Comparison of ENCODE assay signal across 38 cellular contexts in the genomic region with DNA sequence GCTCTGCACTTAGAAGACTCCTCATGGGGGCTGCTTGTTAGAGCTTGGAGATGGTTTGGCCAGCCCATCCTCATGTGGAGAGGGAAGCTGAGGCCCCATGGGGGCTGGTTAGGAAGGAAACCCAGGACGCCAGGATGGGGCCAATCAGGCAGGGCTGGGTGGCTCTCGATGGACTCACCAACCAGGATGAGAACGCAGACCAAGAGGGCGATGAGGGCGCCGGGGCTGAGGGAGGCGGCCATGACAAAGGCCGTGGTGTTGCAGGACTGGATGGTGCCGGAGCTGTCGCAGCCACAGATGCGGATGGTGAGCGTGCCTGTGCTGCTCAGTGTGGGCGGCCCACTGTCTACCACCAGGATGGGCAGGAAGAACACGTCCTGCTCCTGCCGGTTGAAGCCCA.
"Had no signal": no experiment of that assay in that cellular context is flagged by ENCODE, and none has a peak within 500 bp of the region (broad histone marks: within the 10 kb centered on the region; RNA-seq: fewer than 3 reads in every experiment).

No MANE protein-coding gene starts in this region.

- ATAC-seq: activated CD8-positive, alpha-beta T cell treated with anti-CD3 and anti-CD28 coated beads for 36 hours; activated naive CD8-positive, alpha-beta T cell treated with anti-CD3 and anti-CD28 coated beads, Interleukin-2, amount 50 U/mL, for 24 hours; activated T-cell treated with anti-CD3 and anti-CD28 coated beads, Interleukin-2, amount 50 U/mL, for 4 hours; activated T-cell treated with anti-CD3 and anti-CD28 coated beads, Interleukin-2, amount 50 U/mL, for 72 hours; WTC11 had no signal

- H3K4me3 ChIP-seq: ascending aorta, cardiac muscle cell had no signal

- H3K27ac Mint-ChIP-seq: activated CD4-positive, alpha-beta memory T cell treated with anti-CD3 and anti-CD28 coated beads for 36 hours; activated CD4-positive, alpha-beta T cell treated with anti-CD3 and anti-CD28 coated beads, Interleukin-2, amount 10 ng/mL, durations not matched to agents 24 days and 14 days; activated CD8-positive, alpha-beta T cell treated with anti-CD3 and anti-CD28 coated beads for 36 hours; activated naive CD4-positive, alpha-beta T cell treated with anti-CD3 and anti-CD28 coated beads, Interleukin-2, amount 10 ng/mL, durations not matched to agents 7 days and 5 days; activated naive CD4-positive, alpha-beta T cell treated with anti-CD3 and anti-CD28 coated beads, Interleukin-2, amount 50 U/mL, for 24 hours; activated naive CD8-positive, alpha-beta T cell; activated naive CD8-positive, alpha-beta T cell treated with anti-CD3 and anti-CD28 coated beads, Interleukin-2, amount 10 ng/mL, durations not matched to agents 7 days and 5 days; activated naive CD8-positive, alpha-beta T cell treated with anti-CD3 and anti-CD28 coated beads, Interleukin-2, amount 50 U/mL, for 24 hours; activated T-cell treated with anti-CD3 and anti-CD28 coated beads, Interleukin-2, amount 50 U/mL, for 72 hours; activated T-helper 2 cell treated with anti-CD3 and anti-CD28 coated beads, Interferon-gamma antibody, Interleukin-2, Interleukin-4, amounts not matched to agents 10 μg/mL and 5 μg/mL and 100 μg/mL, durations not matched to agents 14 hours and 24 hours and 36 hours; T-helper 1 cell treated with Interleukin-12 subunit alpha and Interleukin-12 subunit beta and Interleukin-4 antibody, amounts not matched to agents 30 μg/mL and 1 μg/mL, for 36 hours; T-helper 2 cell treated with Interferon-gamma antibody and Interleukin-4, amounts not matched to agents 5 μg/mL and 100 μg/mL, for 36 hours; WTC11 had no signal

- H3K4me1 ChIP-seq: ascending aorta had no signal

- H3K4me3 Mint-ChIP-seq: activated CD4-positive, alpha-beta memory T cell treated with anti-CD3 and anti-CD28 coated beads for 36 hours; activated CD4-positive, alpha-beta T cell treated with anti-CD3 and anti-CD28 coated beads, Interleukin-2, amount 10 ng/mL, durations not matched to agents 24 days and 14 days; activated CD8-positive, alpha-beta T cell treated with anti-CD3 and anti-CD28 coated beads for 36 hours; activated naive CD4-positive, alpha-beta T cell treated with anti-CD3 and anti-CD28 coated beads, Interleukin-2, amount 10 ng/mL, durations not matched to agents 7 days and 5 days; activated naive CD4-positive, alpha-beta T cell treated with anti-CD3 and anti-CD28 coated beads, Interleukin-2, amount 50 U/mL, for 24 hours; activated naive CD8-positive, alpha-beta T cell; activated naive CD8-positive, alpha-beta T cell treated with anti-CD3 and anti-CD28 coated beads, Interleukin-2, amount 10 ng/mL, durations not matched to agents 7 days and 5 days; activated naive CD8-positive, alpha-beta T cell treated with anti-CD3 and anti-CD28 coated beads, Interleukin-2, amount 50 U/mL, for 24 hours; activated T-cell treated with anti-CD3 and anti-CD28 coated beads, Interleukin-2, amount 50 U/mL, for 4 hours; activated T-cell treated with anti-CD3 and anti-CD28 coated beads, Interleukin-2, amount 50 U/mL, for 72 hours; brain; central memory CD8-positive, alpha-beta T cell; T-helper 1 cell treated with Interleukin-12 subunit alpha and Interleukin-12 subunit beta and Interleukin-4 antibody, amounts not matched to agents 30 μg/mL and 1 μg/mL, for 36 hours; T-helper 2 cell treated with Interferon-gamma antibody and Interleukin-4, amounts not matched to agents 5 μg/mL and 100 μg/mL, for 36 hours; WTC11 had no signal

- H3K36me3 ChIP-seq: ascending aorta, cardiac muscle cell, WERI-Rb-1 had no signal

- H3K9me3 Mint-ChIP-seq: activated CD4-positive, alpha-beta memory T cell treated with anti-CD3 and anti-CD28 coated beads for 36 hours; activated CD4-positive, alpha-beta T cell treated with anti-CD3 and anti-CD28 coated beads, Interleukin-2, amount 10 ng/mL, durations not matched to agents 24 days and 14 days; activated CD8-positive, alpha-beta T cell treated with anti-CD3 and anti-CD28 coated beads for 36 hours; activated naive CD4-positive, alpha-beta T cell treated with anti-CD3 and anti-CD28 coated beads, Interleukin-2, amount 10 ng/mL, durations not matched to agents 7 days and 5 days; activated naive CD4-positive, alpha-beta T cell treated with anti-CD3 and anti-CD28 coated beads, Interleukin-2, amount 50 U/mL, for 24 hours; activated naive CD8-positive, alpha-beta T cell treated with anti-CD3 and anti-CD28 coated beads, Interleukin-2, amount 10 ng/mL, durations not matched to agents 7 days and 5 days; activated naive CD8-positive, alpha-beta T cell treated with anti-CD3 and anti-CD28 coated beads, Interleukin-2, amount 50 U/mL, for 24 hours; activated T-cell treated with anti-CD3 and anti-CD28 coated beads, Interleukin-2, amount 50 U/mL, for 4 hours; activated T-cell treated with anti-CD3 and anti-CD28 coated beads, Interleukin-2, amount 50 U/mL, for 72 hours; activated T-helper 2 cell treated with anti-CD3 and anti-CD28 coated beads, Interferon-gamma antibody, Interleukin-2, Interleukin-4, amounts not matched to agents 10 μg/mL and 5 μg/mL and 100 μg/mL, durations not matched to agents 14 hours and 24 hours and 36 hours; central memory CD8-positive, alpha-beta T cell; T-helper 1 cell treated with Interleukin-12 subunit alpha and Interleukin-12 subunit beta and Interleukin-4 antibody, amounts not matched to agents 30 μg/mL and 1 μg/mL, for 36 hours; T-helper 2 cell treated with Interferon-gamma antibody and Interleukin-4, amounts not matched to agents 5 μg/mL and 100 μg/mL, for 36 hours; WTC11 had no signal

- H3K36me3 Mint-ChIP-seq: activated CD4-positive, alpha-beta memory T cell treated with anti-CD3 and anti-CD28 coated beads for 36 hours; activated naive CD4-positive, alpha-beta T cell treated with anti-CD3 and anti-CD28 coated beads, Interleukin-2, amount 10 ng/mL, durations not matched to agents 7 days and 5 days; activated naive CD4-positive, alpha-beta T cell treated with anti-CD3 and anti-CD28 coated beads, Interleukin-2, amount 50 U/mL, for 24 hours; activated naive CD8-positive, alpha-beta T cell; activated naive CD8-positive, alpha-beta T cell treated with anti-CD3 and anti-CD28 coated beads, Interleukin-2, amount 10 ng/mL, durations not matched to agents 7 days and 5 days; brain; WTC11 had no signal

- H3K4me1 Mint-ChIP-seq: activated CD4-positive, alpha-beta T cell treated with anti-CD3 and anti-CD28 coated beads, Interleukin-2, amount 10 ng/mL, durations not matched to agents 24 days and 14 days; activated naive CD4-positive, alpha-beta T cell treated with anti-CD3 and anti-CD28 coated beads, Interleukin-2, amount 10 ng/mL, durations not matched to agents 7 days and 5 days; activated naive CD4-positive, alpha-beta T cell treated with anti-CD3 and anti-CD28 coated beads, Interleukin-2, amount 50 U/mL, for 24 hours; activated naive CD8-positive, alpha-beta T cell treated with anti-CD3 and anti-CD28 coated beads, Interleukin-2, amount 10 ng/mL, durations not matched to agents 7 days and 5 days; activated naive CD8-positive, alpha-beta T cell treated with anti-CD3 and anti-CD28 coated beads, Interleukin-2, amount 50 U/mL, for 24 hours; central memory CD8-positive, alpha-beta T cell; WTC11 had no signal

- H3K9me3 ChIP-seq: ascending aorta had no signal

- H3K27ac ChIP-seq: ascending aorta, cardiac muscle cell, WERI-Rb-1 had no signal

- DNase-seq: activated CD4-positive, alpha-beta memory T cell treated with anti-CD3 and anti-CD28 coated beads for 36 hours; activated CD4-positive, alpha-beta T cell treated with anti-CD3 and anti-CD28 coated beads for 4 hours; activated CD4-positive, alpha-beta T cell treated with anti-CD3 and anti-CD28 coated beads, Interleukin-2, amount 10 ng/mL, durations not matched to agents 24 days and 14 days; activated CD4-positive, alpha-beta T cell treated with anti-CD3 and anti-CD28 coated beads, Interleukin-2, amount 50 U/mL, for 1 hour; activated CD4-positive, alpha-beta T cell treated with anti-CD3 and anti-CD28 coated beads, Interleukin-2, amount 50 U/mL, for 4 hours; activated CD4-positive, CD25-positive, alpha-beta regulatory T cell; activated CD4-positive, CD25-positive, alpha-beta regulatory T cell treated with anti-CD3 and anti-CD28 coated beads, Interleukin-2, amount 50 U/mL, for 72 hours; activated CD8-positive, alpha-beta memory T cell treated with anti-CD3 and anti-CD28 coated beads, Interleukin-2, amount 50 U/mL, for 4 hours; activated CD8-positive, alpha-beta T cell treated with anti-CD3 and anti-CD28 coated beads for 36 hours; activated effector memory CD4-positive, alpha-beta T cell treated with Interleukin-2 at 50 U/mL for 16 hours; activated gamma-delta T cell; activated naive CD4-positive, alpha-beta T cell treated with anti-CD3 and anti-CD28 coated beads, Interleukin-2, amount 10 ng/mL, durations not matched to agents 7 days and 5 days; activated naive CD4-positive, alpha-beta T cell treated with Interleukin-2 at 50 U/mL for 16 hours; activated naive CD8-positive, alpha-beta T cell treated with anti-CD3 and anti-CD28 coated beads, Interleukin-2, amount 10 ng/mL, durations not matched to agents 7 days and 5 days; activated naive CD8-positive, alpha-beta T cell treated with anti-CD3 and anti-CD28 coated beads, Interleukin-2, amount 50 U/mL, for 24 hours; activated T-cell treated with anti-CD3 and anti-CD28 coated beads for 4 hours; activated T-cell treated with anti-CD3 and anti-CD28 coated beads, Interleukin-2, amount 50 U/mL, for 1 hour; activated T-cell treated with anti-CD3 and anti-CD28 coated beads, Interleukin-2, amount 50 U/mL, for 4 hours; activated T-cell treated with anti-CD3 and anti-CD28 coated beads, Interleukin-2, amount 50 U/mL, for 72 hours; amygdala; anterior cingulate cortex; caudate nucleus; cerebellar nuclear complex; SW 1271; T-helper 1 cell; T-helper 2 cell; T-helper 9 cell; WERI-Rb-1 had no signal
